9 cellular contexts compared by ENCODE assay signal in the genomic region with DNA sequence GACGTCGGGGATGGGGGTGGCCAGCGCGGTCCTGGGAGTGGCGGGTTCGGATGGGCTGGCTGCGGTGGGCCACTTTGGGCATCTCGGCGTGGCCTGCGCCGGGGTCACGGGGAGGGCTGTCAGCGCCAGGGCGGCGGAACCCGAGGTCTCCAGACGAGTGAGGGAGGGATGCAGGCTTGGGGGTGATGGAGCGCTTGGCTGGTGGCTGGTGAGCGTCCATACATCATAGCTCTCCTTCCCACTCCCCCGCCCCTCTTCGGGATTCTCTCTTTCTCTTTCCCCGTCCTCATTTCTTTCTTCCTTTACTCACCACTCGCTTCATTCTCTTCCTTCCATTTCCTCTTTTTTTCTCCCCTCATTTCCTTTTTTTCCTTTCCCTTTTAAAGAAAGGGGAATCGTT.
DNase-seq lines count a peak whose midpoint lies in the region; ATAC-seq lines count a peak whose summit lies in the region.
"Had no signal": no experiment of that assay in that cellular context is flagged by ENCODE, and none has a peak within 500 bp of the region (broad histone marks: within the 10 kb centered on the region; RNA-seq: fewer than 3 reads in every experiment).

No MANE protein-coding gene starts in this region.

- H3K4me3 ChIP-seq in adipocyte (ENCODE audit: low read length) (peak overlapping the region; percentile 93), iPS-18c (ENCODE audit: insufficient read depth, low read depth, low read length) (peak overlapping the region; percentile 61), subcutaneous abdominal adipose tissue (ENCODE audit: low read depth in 1 of 5, low read length in 5 of 5) (peak overlapping the region; percentile 70 to 95 (median 87))

- H3K9ac ChIP-seq in adipocyte (ENCODE audit: low read length) (peak overlapping the region; percentile 87), subcutaneous abdominal adipose tissue (ENCODE audit: low read length in 5 of 5) (peak overlapping the region in 4 of 5 donors; percentile 4 to 70 (median 40))

- H3K27me3 ChIP-seq in adipocyte (replicated peaks; ENCODE audit: control insufficient read depth, insufficient read depth, low read length) (no peaks in the 10 kb centered on the region), subcutaneous abdominal adipose tissue (ENCODE audit: control insufficient read depth in 5 of 5, insufficient read depth in 4 of 5, low read length in 5 of 5) (peaks cover 0 to 7% (median 0%) of the 10 kb centered on the region in 5 donors)

- no peak overlapping the region for H3K27ac ChIP-seq in subcutaneous abdominal adipose tissue (ENCODE audit: low read depth, low read length)

- H3K9me3 ChIP-seq in adipocyte (ENCODE audit: control insufficient read depth, low read length) = no peaks in the 10 kb centered on the region
- H3K9me3 ChIP-seq in iPS-18c (ENCODE audit: control insufficient read depth, insufficient read depth, low read length) = no peaks in the 10 kb centered on the region
- no peaks in the 10 kb centered on the region for H3K9me3 ChIP-seq in subcutaneous abdominal adipose tissue (ENCODE audit: control insufficient read depth in 5 of 5, low read length in 5 of 5)

- no peak for ATAC-seq in HG03108 (IDR thresholded peaks at IDR 0.05; ENCODE audit: unreplicated experiment)
- no peak for ATAC-seq in GM18868 (IDR thresholded peaks at IDR 0.05; ENCODE audit: unreplicated experiment)

- H3K36me3 ChIP-seq in adipocyte (ENCODE audit: control insufficient read depth, insufficient read depth, low read length, severe bottlenecking) = no peaks in the 10 kb centered on the region
- no peaks in the 10 kb centered on the region for H3K36me3 ChIP-seq in subcutaneous abdominal adipose tissue (ENCODE audit: control insufficient read depth in 5 of 5, insufficient read depth in 5 of 5, low read length in 5 of 5)

- DNase-seq in NCI-H82 (lab: John Stamatoyannopoulos, UW) (peak; percentile 24), NCI-H82 treated with DMSO at 0.1 percent for 48 hours (lab: John Stamatoyannopoulos, UW; ENCODE audit: unreplicated experiment) (no peak), adipocyte (ENCODE audit: low read depth) (peak; percentile 33), kidney glomerular epithelial cell (lab: John Stamatoyannopoulos, UW) (no peak)
- DNase-seq: DND-41 had no signal

- H3K4me1 ChIP-seq in adipocyte (ENCODE audit: control insufficient read depth, insufficient read depth, low read length) (peaks cover 5% of the 10 kb centered on the region), subcutaneous abdominal adipose tissue (ENCODE audit: control insufficient read depth in 5 of 5, insufficient read depth in 5 of 5, low read length in 5 of 5) (peaks cover 2 to 31% (median 20%) of the 10 kb centered on the region in 5 donors)

Comparison
In these comparisons a context has a peak if more than half of its experiments do, and no peak if none do; other contexts are left out.
1. DNase-seq: peak in NCI-H82 (single experiment) and adipocyte (single experiment); none in NCI-H82 treated with DMSO at 0.1 percent for 48 hours (single experiment) and kidney glomerular epithelial cell (single experiment).
2. Peak in every context shown above with its lines, with median percentiles within 50 percentile points of each other: H3K4me3 ChIP-seq.